1 cellular context compared by ENCODE assay signal in genomic region chr1:19949016-19949415, GRCh38.
TF ChIP-seq lines count a peak whose summit lies in the region.

No MANE protein-coding gene starts in this region.

TF ChIP-seq in H1, 55 proteins besides CTCF, POLR2A, EP300 and RAD21 (continued from another document):
- TF ChIP-seq, protein P1, sequence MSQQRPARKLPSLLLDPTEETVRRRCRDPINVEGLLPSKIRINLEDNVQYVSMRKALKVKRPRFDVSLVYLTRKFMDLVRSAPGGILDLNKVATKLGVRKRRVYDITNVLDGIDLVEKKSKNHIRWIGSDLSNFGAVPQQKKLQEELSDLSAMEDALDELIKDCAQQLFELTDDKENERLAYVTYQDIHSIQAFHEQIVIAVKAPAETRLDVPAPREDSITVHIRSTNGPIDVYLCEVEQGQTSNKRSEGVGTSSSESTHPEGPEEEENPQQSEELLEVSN (IDR thresholded peaks at IDR 0.05): no peak
- TF ChIP-seq JUN (IDR thresholded peaks at IDR 0.05; ENCODE audit: low read depth, low read length) (no peak), RFX5 (IDR thresholded peaks at IDR 0.05; ENCODE audit: borderline replicate concordance, low read depth, low read length) (no peak), BACH1 (IDR thresholded peaks at IDR 0.05; ENCODE audit: low read length) (no peak), SAP30 (IDR thresholded peaks at IDR 0.05; ENCODE audit: insufficient read depth, insufficient replicate concordance, low read length) (no peak), CTBP2 (IDR thresholded peaks at IDR 0.05; ENCODE audit: borderline replicate concordance, insufficient read depth, insufficient read length, low read length) (no peak), SIRT6 (IDR thresholded peaks at IDR 0.05; ENCODE audit: low read length) (no peak), EGR1 (IDR thresholded peaks at IDR 0.05; ENCODE audit: borderline replicate concordance, low read depth, low read length) (no peak), GABPA (IDR thresholded peaks at IDR 0.05; ENCODE audit: borderline replicate concordance, insufficient read depth, low read length) (no peak)
